Comparison of ENCODE assay signal across 29 cellular contexts in the genomic region with DNA sequence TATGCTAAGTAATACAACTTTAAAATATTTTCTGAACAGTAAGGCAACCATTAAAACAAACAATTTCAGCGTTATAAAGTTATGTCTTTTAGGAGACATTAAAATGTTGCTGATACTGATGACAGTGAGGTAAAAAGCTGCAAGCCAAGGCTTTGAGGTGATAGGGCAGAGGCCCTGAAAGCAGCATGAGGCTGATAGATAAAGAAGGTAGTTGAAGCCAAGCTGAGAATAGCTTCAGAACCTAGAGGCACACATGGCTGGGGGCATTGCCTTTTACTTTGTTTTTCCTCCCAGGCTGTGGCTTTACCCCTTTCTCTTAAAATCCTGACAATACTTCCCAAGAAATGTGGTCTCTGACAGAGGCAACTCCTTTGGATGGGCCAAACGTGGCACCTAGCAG.
"Had no signal": no experiment of that assay in that cellular context is flagged by ENCODE, and none has a peak within 500 bp of the region (broad histone marks: within the 10 kb centered on the region; RNA-seq: fewer than 3 reads in every experiment).

No MANE protein-coding gene starts in this region.

- H3K9me3 ChIP-seq: heart right ventricle, mucosa of descending colon, pancreas, prostate gland, suprapubic skin, thoracic aorta, tibial nerve, uterus had no signal

- FAIRE-seq: keratinocyte, pancreas had no signal

- ATAC-seq: left cardiac atrium; left lobe of liver; mucosa of descending colon; naive thymus-derived CD4-positive, alpha-beta T cell; natural killer cell treated with Interleukin-12 subunit alpha and Interleukin-12 subunit beta and Interleukin-15 and Interleukin-18, amount 100 ng/mL, for 72 hours; pancreas; sciatic nerve; stimulated activated naive B cell treated with anti-CD40 and anti-IgM and Interleukin-4, amounts not matched to agents 10 μg/mL and 1 μg/mL and 100 μg/mL, for 72 hours had no signal

- DNase-seq: heart right ventricle; kidney glomerular epithelial cell; left cardiac atrium; midbrain; mucosa of descending colon; naive thymus-derived CD4-positive, alpha-beta T cell; pancreas; posterior cingulate gyrus; retina; right cardiac atrium; stimulated activated CD4-positive, alpha-beta T cell treated with anti-CD3 and anti-CD28 coated beads, Interleukin-12 subunit alpha, Interleukin-12 subunit beta, amount 100 ng/mL, for 4 hours; stimulated activated CD4-positive, alpha-beta T cell treated with anti-CD3 and anti-CD28 coated beads, Interleukin-15, amount 100 ng/mL, for 24 hours; stimulated activated CD4-positive, alpha-beta T cell treated with anti-CD3 and anti-CD28 coated beads, Interleukin-2, amount 100 ng/mL, for 24 hours; stimulated activated CD4-positive, alpha-beta T cell treated with anti-CD3 and anti-CD28 coated beads, Interleukin-4, amount 100 ng/mL, for 1 hour; stimulated activated naive B cell treated with anti-CD40 and anti-IgM and Interleukin-4, amounts not matched to agents 10 μg/mL and 1 μg/mL and 100 μg/mL, for 72 hours; uterus had no signal

- H3K27me3 Mint-ChIP-seq: stimulated activated naive B cell treated with anti-CD40 and anti-IgM and Interleukin-4, amounts not matched to agents 10 μg/mL and 1 μg/mL and 100 μg/mL, for 72 hours; stimulated activated naive CD8-positive, alpha-beta T cell treated with anti-CD3 and anti-CD28 coated beads, Interleukin-15, Interleukin-2, amounts not matched to agents 100 ng/mL and 50 ng/mL, for 24 hours had no signal

- H3K4me1 ChIP-seq: pancreas, prostate gland, suprapubic skin, tibial nerve, uterus had no signal

- H2AFZ ChIP-seq: hepatocyte had no signal

- H3K27me3 ChIP-seq: heart right ventricle, pancreas, suprapubic skin, tibial nerve, uterus had no signal

- H3K4me2 ChIP-seq: hepatocyte had no signal

- H3K4me3 Mint-ChIP-seq: naive thymus-derived CD4-positive, alpha-beta T cell; natural killer cell treated with Interleukin-12 subunit alpha and Interleukin-12 subunit beta and Interleukin-15 and Interleukin-18, amount 100 ng/mL, for 72 hours; stimulated activated naive B cell treated with anti-CD40 and anti-IgM and Interleukin-4, amounts not matched to agents 10 μg/mL and 1 μg/mL and 100 μg/mL, for 72 hours; stimulated activated naive CD8-positive, alpha-beta T cell treated with anti-CD3 and anti-CD28 coated beads, Interleukin-15, Interleukin-2, amounts not matched to agents 100 ng/mL and 50 ng/mL, for 24 hours; type B pancreatic cell had no signal

- H3K4me1 Mint-ChIP-seq: stimulated activated naive B cell treated with anti-CD40 and anti-IgM and Interleukin-4, amounts not matched to agents 10 μg/mL and 1 μg/mL and 100 μg/mL, for 72 hours had no signal

- H3K27ac Mint-ChIP-seq: naive thymus-derived CD4-positive, alpha-beta T cell; natural killer cell treated with Interleukin-12 subunit alpha and Interleukin-12 subunit beta and Interleukin-15 and Interleukin-18, amount 100 ng/mL, for 72 hours; stimulated activated naive B cell treated with anti-CD40 and anti-IgM and Interleukin-4, amounts not matched to agents 10 μg/mL and 1 μg/mL and 100 μg/mL, for 72 hours; stimulated activated naive CD8-positive, alpha-beta T cell treated with anti-CD3 and anti-CD28 coated beads, Interleukin-15, Interleukin-2, amounts not matched to agents 100 ng/mL and 50 ng/mL, for 24 hours had no signal

- H3K79me2 ChIP-seq: hepatocyte had no signal

- H3K36me3 Mint-ChIP-seq: naive thymus-derived CD4-positive, alpha-beta T cell; natural killer cell treated with Interleukin-12 subunit alpha and Interleukin-12 subunit beta and Interleukin-15 and Interleukin-18, amount 100 ng/mL, for 72 hours; stimulated activated naive B cell treated with anti-CD40 and anti-IgM and Interleukin-4, amounts not matched to agents 10 μg/mL and 1 μg/mL and 100 μg/mL, for 72 hours; type B pancreatic cell had no signal

- H3K9me3 Mint-ChIP-seq: natural killer cell treated with Interleukin-12 subunit alpha and Interleukin-12 subunit beta and Interleukin-15 and Interleukin-18, amount 100 ng/mL, for 72 hours; stimulated activated naive B cell treated with anti-CD40 and anti-IgM and Interleukin-4, amounts not matched to agents 10 μg/mL and 1 μg/mL and 100 μg/mL, for 72 hours; stimulated activated naive CD8-positive, alpha-beta T cell treated with anti-CD3 and anti-CD28 coated beads, Interleukin-15, Interleukin-2, amounts not matched to agents 100 ng/mL and 50 ng/mL, for 24 hours; type B pancreatic cell had no signal

- H3K4me3 ChIP-seq: heart right ventricle, hepatocyte, lung, mucosa of descending colon, pancreas, prostate gland, skin epidermis, suprapubic skin, thoracic aorta, tibial nerve, uterus had no signal

- H3K36me3 ChIP-seq: heart right ventricle, pancreas, prostate gland, suprapubic skin, thoracic aorta, tibial nerve, uterus had no signal

- H3K27ac ChIP-seq: hepatocyte, pancreas, prostate gland, skin epidermis, suprapubic skin, thoracic aorta, tibial nerve, uterus had no signal
